Comparison of ENCODE assay signal across 1 cellular context in genomic region chr14:24272442-24272841, GRCh38.
TF ChIP-seq lines count a peak whose summit lies in the region.

No MANE protein-coding gene starts in this region.

TF ChIP-seq in K562, 482 proteins besides CTCF, POLR2A, EP300 and RAD21:
- TF ChIP-seq MAFG (tag; conservative IDR thresholded peaks at IDR 0.05) = peak; percentile 92
- TF ChIP-seq MAFK (IDR thresholded peaks at IDR 0.05; ENCODE audit: low read length) = peak; percentile 89
- TF ChIP-seq C11orf30 (IDR thresholded peaks at IDR 0.05; ENCODE audit: low read depth) = peak; percentile 96
- no peak for TF ChIP-seq RBBP5 (IDR thresholded peaks at IDR 0.05; ENCODE audit: borderline replicate concordance, insufficient read depth, low read length, poor library complexity, severe bottlenecking)
- TF ChIP-seq CREM (IDR thresholded peaks at IDR 0.05; ENCODE audit: low read depth) = peak; percentile 48; the same call in 1 of the 2 replicates
- peak; percentile 98 for TF ChIP-seq ZNF316 (IDR thresholded peaks at IDR 0.05)
- TF ChIP-seq BCL6 (CRISPR knock-in tag; IDR thresholded peaks at IDR 0.05) = no peak
- TF ChIP-seq MAFF (IDR thresholded peaks at IDR 0.05; ENCODE audit: low read length) = peak; percentile 87
- no peak for TF ChIP-seq HNRNPUL1 (IDR thresholded peaks at IDR 0.05; ENCODE audit: low read length)
TF ChIP-seq in K562: peak in this region for 6.
